8 cellular contexts compared by ENCODE assay signal in the genomic region with DNA sequence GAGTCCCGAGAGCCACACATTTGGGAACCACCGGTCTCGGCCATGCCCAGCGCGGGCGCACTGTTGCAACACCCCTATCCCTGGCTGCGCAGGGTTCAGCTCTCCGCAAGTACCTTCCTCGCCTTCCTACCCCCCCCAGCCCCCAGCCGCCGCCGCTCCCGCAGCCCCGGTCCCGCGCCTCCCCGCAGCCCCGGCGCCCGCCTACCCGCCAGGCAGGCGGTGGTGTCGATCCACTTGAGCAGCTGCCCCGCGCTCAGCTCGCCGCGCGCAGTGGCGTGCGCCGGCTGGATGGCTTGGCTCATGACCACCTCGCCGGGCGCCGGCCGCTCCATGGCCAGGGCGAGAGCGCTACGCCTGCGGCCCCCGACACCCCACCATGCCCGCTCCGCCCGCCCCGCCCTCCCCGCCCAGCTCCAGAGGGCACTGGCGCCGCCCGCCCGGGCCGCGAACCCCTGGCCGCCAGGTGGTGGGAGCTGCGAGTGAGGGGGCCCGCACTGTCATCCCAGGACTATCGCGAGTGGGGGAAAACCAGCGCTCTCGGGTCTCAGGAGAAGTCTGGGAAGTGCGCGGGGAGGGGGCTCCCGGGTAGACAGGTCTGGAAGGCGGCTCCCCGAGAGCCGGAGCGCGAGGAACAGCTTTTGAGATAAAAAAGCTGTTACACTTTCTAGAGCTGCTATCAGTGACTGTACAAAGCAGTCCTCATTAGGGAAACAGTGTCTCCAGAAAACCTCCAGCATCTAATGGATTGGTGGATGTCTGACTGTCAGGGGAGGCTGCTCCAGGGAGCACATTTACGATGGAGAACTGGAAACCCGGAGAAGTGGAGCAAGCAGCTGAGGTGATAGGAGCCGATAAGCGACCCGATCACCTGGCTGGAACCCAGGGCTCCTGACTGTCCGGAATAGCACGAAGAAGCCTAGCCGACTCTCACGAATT. TPM values are rescaled to one million over a fixed set of nuclear protein-coding genes. Genes with fewer than 3 reads are reported as not detected.
DNase-seq lines count a peak whose midpoint lies in the region; ATAC-seq and TF ChIP-seq lines count a peak whose summit lies in the region.

A gene (minus strand): TSS at position 352 of the 936 bp plus-strand sequence. CDS start 20 bp downstream, at position 332.

- H4K20me1 ChIP-seq in IMR-90 (ENCODE audit: insufficient read depth, low read length) = no peaks in the 10 kb centered on the region

- H3K4me2 ChIP-seq in IMR-90 (ENCODE audit: low read depth, low read length) = peak within 1 kb of the TSS; percentile 40

- H3K9me3 ChIP-seq in AG04450 (ENCODE audit: control insufficient read depth, insufficient read depth, low read length) (no peaks in the 10 kb centered on the region), IMR-90 (ENCODE audit: control insufficient read depth, insufficient read depth, low read length) (peaks cover 3% of the 10 kb centered on the region), endodermal cell (ENCODE audit: control insufficient read depth, low read length) (no peaks in the 10 kb centered on the region)

- intact Hi-C loops in IMR-90 (cut with micrococcal nuclease) = no loop called here

- H3K4me1 ChIP-seq in IMR-90 (ENCODE audit: control insufficient read depth, insufficient read depth, low read length) = no peaks in the 10 kb centered on the region
- H3K4me1 ChIP-seq in endodermal cell (ENCODE audit: control insufficient read depth, insufficient read depth, low read length) = no peaks in the 10 kb centered on the region

- in situ Hi-C loops in IMR-90 (cut with MboI; ENCODE audit: low sequenced_read_pairs) = no loop called here

- no peak within 1 kb of the TSS for H3K4ac ChIP-seq in IMR-90 (ENCODE audit: low read depth, low read length)

- H3K18ac ChIP-seq in IMR-90 (ENCODE audit: low read depth, low read length) = no peak within 1 kb of the TSS

- H3K9me1 ChIP-seq in IMR-90 (ENCODE audit: insufficient read depth, low read length) = no peaks in the 10 kb centered on the region

- H4K8ac ChIP-seq in IMR-90 (ENCODE audit: low read depth in 2 of 2, low read length in 2 of 2) = peak within 1 kb of the TSS in 1 of 2 experiments; percentile 2; a peak in 1 of 4 replicates

- no peak within 1 kb of the TSS for H2BK20ac ChIP-seq in IMR-90 (ENCODE audit: low read depth, low read length)

- no TSS peak for BruUV-seq in IMR-90 (replicated peaks; lab: Mats Ljungman, UMichigan)

- peaks cover 51% of the 10 kb centered on the region for H3K27me3 Mint-ChIP-seq in endodermal cell (ENCODE audit: insufficient read depth)
- peaks cover 32 to 72% (median 64%) of the 10 kb centered on the region in 5 donors for H3K27me3 Mint-ChIP-seq in naive thymus-derived CD8-positive, alpha-beta T cell

- POLR2A ChIA-PET in AG04450 (lab: Yijun Ruan, JAX) (interaction anchor here (0.6 kb wide), 1 partner anchor 452 kb away, joined by 5 read pairs; no protein-coding TSS in a partner anchor), IMR-90 (lab: Charles Lee; ENCODE audit: unreplicated experiment) (no interaction called here)
- POLR2A ChIA-PET in naive thymus-derived CD8-positive, alpha-beta T cell (lab: Charles Lee) = interaction anchor here (0.5 kb wide), 1 partner anchor 566 kb away, joined by 3 read pairs; no protein-coding TSS in a partner anchor

- ATAC-seq in IMR-90 (ENCODE audit: low read depth) = peak; percentile 80
- no peak for ATAC-seq in naive thymus-derived CD8-positive, alpha-beta T cell

- CTCF ChIA-PET in AG04450 (lab: Charles Lee) = interaction anchor here (1.2 to 1.4 kb wide), 3 partner anchors 11 to 91 kb away, joined by 3 to 10 read pairs (median 6); no protein-coding TSS in a partner anchor
- CTCF ChIA-PET in IMR-90 (lab: Yijun Ruan, JAX) = interaction anchor here (0.5 to 1.3 kb wide), 4 partner anchors 9 to 925 kb away, joined by 3 to 4 read pairs (median 4); no protein-coding TSS in a partner anchor

- H3K4me3 Mint-ChIP-seq in endodermal cell = peak within 1 kb of the TSS; percentile 59
- H3K4me3 Mint-ChIP-seq in naive thymus-derived CD8-positive, alpha-beta T cell = peak within 1 kb of the TSS; percentile 6 to 70 (median 54)

- H3K36me3 ChIP-seq in IMR-90 (ENCODE audit: control insufficient read depth, insufficient read depth, low read length) (no peaks in the 10 kb centered on the region), endodermal cell (ENCODE audit: control insufficient read depth, insufficient read depth, low read length) (no peaks in the 10 kb centered on the region)

- no peak within 1 kb of the TSS for H2BK15ac ChIP-seq in IMR-90 (ENCODE audit: low read depth, low read length)

- dilution Hi-C loops in IMR-90 (cut with HindIII; ENCODE audit: low sequenced_read_pairs, unreplicated experiment) = no loop called here

- H3K27ac ChIP-seq in AG04450 (ENCODE audit: low read depth, low read length) (no peak within 1 kb of the TSS), IMR-90 (ENCODE audit: insufficient read depth, low read length) (no peak within 1 kb of the TSS), endodermal cell (ENCODE audit: low read depth, low read length) (no peak within 1 kb of the TSS)

- H2AK5ac ChIP-seq in IMR-90 (ENCODE audit: low read depth, low read length) = no peak within 1 kb of the TSS

- H3K36me3 Mint-ChIP-seq in endodermal cell (ENCODE audit: low read depth) = no peaks in the 10 kb centered on the region
- H3K36me3 Mint-ChIP-seq in naive thymus-derived CD8-positive, alpha-beta T cell = peaks cover 0 to 6% (median 3%) of the 10 kb centered on the region in 3 donors

- H3K27me3 ChIP-seq in AG04450 (ENCODE audit: control insufficient read depth, insufficient read depth, low read length) (peaks cover 3% of the 10 kb centered on the region), IMR-90 (ENCODE audit: control insufficient read depth, insufficient read depth, low read length) (no peaks in the 10 kb centered on the region), endodermal cell (ENCODE audit: control insufficient read depth, insufficient read depth, low read length, poor library complexity, severe bottlenecking) (peaks cover 33% of the 10 kb centered on the region)

- H2AFZ ChIP-seq in IMR-90 (replicated peaks; ENCODE audit: low read length, poor library complexity) = peak within 1 kb of the TSS; percentile 81

- peak within 1 kb of the TSS; percentile 30; the same call in 1 of the 2 replicates for H2BK120ac ChIP-seq in IMR-90 (ENCODE audit: low read depth, low read length)

- H3K14ac ChIP-seq in IMR-90 (replicated peaks; ENCODE audit: low read depth, low read length) = no peak within 1 kb of the TSS

- H3K4me3 ChIP-seq in AG04450 (ENCODE audit: low read depth, low read length) (peak within 1 kb of the TSS; percentile 55), IMR-90 (ENCODE audit: insufficient read depth, low read depth, low read length) (peak within 1 kb of the TSS; percentile 37), endodermal cell (ENCODE audit: low read length) (peak within 1 kb of the TSS; percentile 76)

- no peaks in the 10 kb centered on the region for H3K79me1 ChIP-seq in IMR-90 (ENCODE audit: low read depth in 1 of 2, low read length in 2 of 2)

- DNase-seq in AG04450 (ENCODE audit: low read depth, low spot score) (no peak), IMR-90 (peak; percentile 20), endodermal cell (peak; percentile 82), NCI-H187 treated with DMSO at 0.1 percent for 48 hours (lab: John Stamatoyannopoulos, UW) (no peak), SHP77 treated with DMSO at 0.1 percent for 48 hours (lab: John Stamatoyannopoulos, UW) (no peak), inferior parietal cortex (ENCODE audit: extremely low spot score) (no peak), KG1 (lab: John Stamatoyannopoulos, UW) (no peak)
- peak in 2 of 10 donors; percentile 2 to 3 for DNase-seq in naive thymus-derived CD8-positive, alpha-beta T cell

- no peak for TF ChIP-seq RAD21 in IMR-90 (IDR thresholded peaks at IDR 0.05; ENCODE audit: low read length)

- WGBS in IMR-90 (ENCODE audit: extremely low coverage in 2 of 2, insufficient read length in 1 of 2), 2 experiments = 9% methylated on average over 23 of the region's 77 CpGs; no CpG with 5 or more reads in 1 of the 2 experiments
- WGBS in endodermal cell (ENCODE audit: insufficient coverage in 1 of 2, insufficient read length in 1 of 2), 2 experiments = 9 to 43% methylated on average over 18 to 77 of the region's 77 CpGs

- H4K5ac ChIP-seq in IMR-90 (ENCODE audit: low read depth, low read length) = no peak within 1 kb of the TSS

- H4K91ac ChIP-seq in IMR-90 (ENCODE audit: insufficient read depth, low read depth, low read length) = no peak within 1 kb of the TSS

- no peak within 1 kb of the TSS for H2AK9ac ChIP-seq in IMR-90 (replicated peaks; ENCODE audit: low read depth, low read length, poor library complexity)

- no peaks in the 10 kb centered on the region for H3K4me1 Mint-ChIP-seq in endodermal cell
- peaks cover 0 to 12% (median 5%) of the 10 kb centered on the region in 4 donors for H3K4me1 Mint-ChIP-seq in naive thymus-derived CD8-positive, alpha-beta T cell

- TF ChIP-seq CTCF in AG04450 (IDR thresholded peaks at IDR 0.05; ENCODE audit: low read depth, low read length) = no peak
- TF ChIP-seq CTCF in IMR-90 (conservative IDR thresholded peaks at IDR 0.05; ENCODE audit: low read depth, low read length) = no peak
- TF ChIP-seq CTCF in endodermal cell (conservative IDR thresholded peaks at IDR 0.05) = no peak

- TF ChIP-seq POLR2A in IMR-90 (IDR thresholded peaks at IDR 0.05; ENCODE audit: low read depth, low read length) = no peak

- no peak within 1 kb of the TSS for H3K9ac ChIP-seq in IMR-90 (ENCODE audit: low read depth, low read length)
- H3K9ac ChIP-seq in endodermal cell (ENCODE audit: extremely low read depth, low read length, poor library complexity, severe bottlenecking) = no peak within 1 kb of the TSS

- H3K9me3 Mint-ChIP-seq in endodermal cell = peaks cover 5% of the 10 kb centered on the region
- peaks cover 0 to 8% (median 0%) of the 10 kb centered on the region in 9 donors for H3K9me3 Mint-ChIP-seq in naive thymus-derived CD8-positive, alpha-beta T cell

- peak within 1 kb of the TSS; percentile 72 for H3K23ac ChIP-seq in IMR-90 (ENCODE audit: low read depth, low read length)

- H3K56ac ChIP-seq in IMR-90 (ENCODE audit: extremely low read depth, insufficient read depth, low read length) = no peak within 1 kb of the TSS

- no peak within 1 kb of the TSS for H3K27ac Mint-ChIP-seq in endodermal cell
- no peak within 1 kb of the TSS for H3K27ac Mint-ChIP-seq in naive thymus-derived CD8-positive, alpha-beta T cell

- H2BK5ac ChIP-seq in IMR-90 (ENCODE audit: low read depth, low read length, poor library complexity, severe bottlenecking) = no peak within 1 kb of the TSS

TF ChIP-seq in IMR-90, 13 proteins besides CTCF, POLR2A, EP300 and RAD21 (continues in another document):
- TF ChIP-seq SMC3 (IDR thresholded peaks at IDR 0.05; ENCODE audit: low read depth, low read length) = no peak

RNA-seq across cellular contexts. Expression of the gene that starts here (rescaled TPM):
- polyA plus RNA-seq in AG04450 (2011; rRNA removed) (0.56 and 0.58 TPM in 2 replicates), IMR-90 (2012; rRNA removed) (not detected in 2 replicates)
- 0.13 TPM in 1 of 2 replicates, not detected in the other for polyA minus RNA-seq in AG04450 (2011; rRNA and poly(A)+ RNA removed)
- total RNA-seq in IMR-90 (2012; rRNA removed) (not detected in 2 replicates), endodermal cell (under 1 TPM in 1 of 2 donors, not detected in 1; 0.42 TPM)
- polyA plus RNA-seq in IMR-90 (2012; cell fraction: cytosol; rRNA removed) = not detected in 2 replicates
- 0.08 TPM in 1 of 2 replicates, not detected in the other for polyA plus RNA-seq in IMR-90 (2012; cell fraction: nucleus; rRNA removed; ENCODE audit: low replicate concordance)
- polyA plus RNA-seq in endodermal cell (2013, experiment 1 of 2) = 0.18 TPM
- 0.17 TPM for polyA plus RNA-seq in endodermal cell (2013, experiment 2 of 2)
- not detected for total RNA-seq in naive thymus-derived CD8-positive, alpha-beta T cell
- not detected for polyA plus RNA-seq in naive thymus-derived CD8-positive, alpha-beta T cell

Comparison
In these comparisons a context has a peak if more than half of its experiments do, and no peak if none do; other contexts are left out.
1. Peak in DNase-seq, ATAC-seq, H3K4me3 ChIP-seq and H3K4me2 ChIP-seq in IMR-90; RNA of the gene not detected or under 1 TPM.
2. Peak in DNase-seq and H3K4me3 ChIP-seq in endodermal cell; RNA of the gene not detected or under 1 TPM.